ENCODE assay signal across 28 cellular contexts in the genomic region with DNA sequence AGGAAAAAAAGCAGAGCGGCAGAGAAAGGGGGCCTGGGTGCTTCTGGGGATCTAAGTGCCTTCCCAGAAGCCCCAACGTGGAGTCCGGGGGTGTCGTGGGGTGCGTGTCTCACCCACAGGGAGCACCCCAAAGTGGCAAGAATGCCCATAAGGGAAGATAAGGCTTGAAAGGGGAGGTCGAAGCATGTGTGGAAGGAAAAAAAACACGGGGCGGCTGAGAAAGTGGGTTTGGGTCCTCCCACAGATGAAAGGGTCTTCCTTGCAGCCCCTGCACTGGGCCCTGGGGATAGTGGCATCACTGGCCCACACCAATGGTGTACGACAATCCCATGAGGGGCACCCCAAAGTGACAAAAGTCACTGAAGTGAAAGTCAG.
A peak's percentile ranks its signal among the peaks of the same experiment; 100 is the strongest.
DNase-seq lines count a peak whose midpoint lies in the region; ATAC-seq and TF ChIP-seq lines count a peak whose summit lies in the region.
"Had no signal": no experiment of that assay in that cellular context is flagged by ENCODE, and none has a peak within 500 bp of the region (broad histone marks: within the 10 kb centered on the region; RNA-seq: fewer than 3 reads in every experiment).

No MANE protein-coding gene starts in this region.

- ATAC-seq in Right ventricle myocardium superior (ENCODE audit: poor library complexity) (no peak), RWPE2 (ENCODE audit: low read depth) (no peak)
- ATAC-seq: CD8-positive, alpha-beta T cell; GM12878; K562 had no signal

- no peak for TF ChIP-seq CTCF in right atrium auricular region (IDR thresholded peaks at IDR 0.05)
- TF ChIP-seq CTCF in RWPE2 (IDR thresholded peaks at IDR 0.05; ENCODE audit: poor library complexity, severe bottlenecking) = no peak
- no peak for TF ChIP-seq CTCF in ascending aorta (IDR thresholded peaks at IDR 0.05)

- H3K36me3 ChIP-seq in right atrium auricular region = no peaks in the 10 kb centered on the region
- H3K36me3 ChIP-seq in RWPE2 (ENCODE audit: low read depth) = no peaks in the 10 kb centered on the region
- H3K36me3 ChIP-seq in ascending aorta = no peaks in the 10 kb centered on the region
- H3K36me3 ChIP-seq: HAP-1 had no signal

- H3K9me3 ChIP-seq in right atrium auricular region (no peaks in the 10 kb centered on the region), RWPE2 (ENCODE audit: severe bottlenecking) (no peaks in the 10 kb centered on the region), ascending aorta (no peaks in the 10 kb centered on the region)
- H3K9me3 ChIP-seq: HAP-1 had no signal

- H3K4me3 ChIP-seq in right atrium auricular region (no peak overlapping the region), RWPE2 (ENCODE audit: severe bottlenecking) (no peak overlapping the region), ascending aorta (no peak overlapping the region)
- H3K4me3 ChIP-seq: GM12878, HAP-1, K562, PC-9 had no signal

- H3K4me1 ChIP-seq in right atrium auricular region (no peaks in the 10 kb centered on the region), RWPE2 (ENCODE audit: insufficient read depth, poor library complexity, severe bottlenecking) (no peaks in the 10 kb centered on the region), ascending aorta (no peaks in the 10 kb centered on the region)
- H3K4me1 ChIP-seq: Caco-2, HAP-1 had no signal

- no peak overlapping the region for H3K27ac ChIP-seq in right atrium auricular region
- no peak overlapping the region for H3K27ac ChIP-seq in RWPE2 (ENCODE audit: poor library complexity, severe bottlenecking)
- no peak overlapping the region for H3K27ac ChIP-seq in ascending aorta
- H3K27ac ChIP-seq: PC-9 had no signal

- H3K27me3 ChIP-seq in right atrium auricular region (no peaks in the 10 kb centered on the region), RWPE2 (ENCODE audit: insufficient read depth, poor library complexity, severe bottlenecking) (no peaks in the 10 kb centered on the region), ascending aorta (no peaks in the 10 kb centered on the region)

- DNase-seq in Right ventricle myocardium superior (peak; percentile 3), right atrium auricular region (ENCODE audit: low spot score) (no peak), RWPE2 (ENCODE audit: low spot score) (peak; percentile 27), mesenteric fat pad (ENCODE audit: low spot score) (peak; percentile 49), ascending aorta (ENCODE audit: low spot score in 2 of 2) (no peak), HK-2 (ENCODE audit: unreplicated experiment) (no peak), NCI-H1694 treated with DMSO at 0.1 percent for 48 hours (lab: John Stamatoyannopoulos, UW) (no peak)
- DNase-seq: AML-193; C1 segment of cervical spinal cord; CD8-positive, alpha-beta T cell; GDM1; GOT3; HFFc6; Kasumi-1; MV-4-11; NCI-H1105 treated with DMSO at 0.1 percent for 48 hours; NCI-H2029 treated with DMSO at 0.1 percent for 48 hours; NCI-H446 treated with DMSO at 0.1 percent for 48 hours; NCI-H526; NCI-H82; NK-92 treated with Interleukin-12 subunit alpha and Interleukin-12 subunit beta, amount 100 ng/mL, for 24 hours; PC-9; SHP77 treated with DMSO at 0.1 percent for 48 hours; SW 1271 had no signal

- intact Hi-C loops in Right ventricle myocardium superior (cut with DNase I) (no loop called here), ascending aorta (cut with DNase I) (no loop called here)

Comparison
In these comparisons a context has a peak if more than half of its experiments do, and no peak if none do; other contexts are left out.
1. DNase-seq: peak in Right ventricle myocardium superior (single experiment), RWPE2 (single experiment) and mesenteric fat pad (single experiment); none in right atrium auricular region (single experiment), ascending aorta (0 of 2), HK-2 (single experiment) and NCI-H1694 treated with DMSO at 0.1 percent for 48 hours (single experiment).